ENCODE assay signal across 10 cellular contexts in genomic region chr10:101780187-101780817, GRCh38. TPM values are rescaled to one million over a fixed set of nuclear protein-coding genes. Genes with fewer than 3 reads are reported as not detected.
DNase-seq lines count a peak whose midpoint lies in the region; ATAC-seq and TF ChIP-seq lines count a peak whose summit lies in the region.
"Had no signal": no experiment of that assay in that cellular context is flagged by ENCODE, and none has a peak within 500 bp of the region (broad histone marks: within the 10 kb centered on the region; RNA-seq: fewer than 3 reads in every experiment).

No MANE protein-coding gene starts in this region.

- peaks cover 37% of the 10 kb centered on the region for H3K27me3 Mint-ChIP-seq in CD4-positive, CD25-positive, alpha-beta regulatory T cell
- peaks cover 55% of the 10 kb centered on the region for H3K27me3 Mint-ChIP-seq in neural crest cell (ENCODE audit: low read depth)

- peaks cover 6% of the 10 kb centered on the region for H3K36me3 ChIP-seq in CD4-positive, CD25-positive, alpha-beta regulatory T cell (ENCODE audit: control insufficient read depth, insufficient read depth, low read length)
- H3K36me3 ChIP-seq in ectodermal cell (ENCODE audit: control insufficient read depth, insufficient read depth, low read length), result no peaks in the 10 kb centered on the region

- H3K4me3 Mint-ChIP-seq in CD4-positive, CD25-positive, alpha-beta regulatory T cell, result peak overlapping the region; percentile 61 to 87 (median 72)
- peak overlapping the region; percentile 87 for H3K4me3 Mint-ChIP-seq in neural crest cell

- 38 to 40% methylated on average over 17 of the region's 17 CpGs for WGBS in ectodermal cell, 2 experiments

- H3K4me1 Mint-ChIP-seq in CD4-positive, CD25-positive, alpha-beta regulatory T cell, result peaks cover 17 to 73% (median 40%) of the 10 kb centered on the region in 4 donors
- H3K4me1 Mint-ChIP-seq in neural crest cell, result peaks cover 46% of the 10 kb centered on the region

- no peak overlapping the region for H3K27ac ChIP-seq in CD4-positive, CD25-positive, alpha-beta regulatory T cell (ENCODE audit: insufficient read depth, low read length, poor library complexity, severe bottlenecking)
- H3K27ac ChIP-seq in ectodermal cell (ENCODE audit: insufficient read depth, low read depth, low read length, poor library complexity, severe bottlenecking), result no peak overlapping the region

- no peaks in the 10 kb centered on the region for H3K36me3 Mint-ChIP-seq in CD4-positive, CD25-positive, alpha-beta regulatory T cell
- H3K36me3 Mint-ChIP-seq in neural crest cell (ENCODE audit: low read depth), result peaks cover 9% of the 10 kb centered on the region

- no peak for ATAC-seq in CD4-positive, CD25-positive, alpha-beta regulatory T cell (ENCODE audit: low read depth in 2 of 2)
- no peak for ATAC-seq in HG03432 (IDR thresholded peaks at IDR 0.05; ENCODE audit: unreplicated experiment)

- H3K9me3 ChIP-seq in CD4-positive, CD25-positive, alpha-beta regulatory T cell (ENCODE audit: control insufficient read depth in 2 of 2, low read length in 2 of 2), result no peaks in the 10 kb centered on the region
- no peaks in the 10 kb centered on the region for H3K9me3 ChIP-seq in ectodermal cell (ENCODE audit: control insufficient read depth, low read length)

- no peak for TF ChIP-seq CTCF in neural crest cell (conservative IDR thresholded peaks at IDR 0.05)

- H3K27me3 ChIP-seq in CD4-positive, CD25-positive, alpha-beta regulatory T cell (ENCODE audit: control insufficient read depth, insufficient read depth, low read length), result peaks cover 11% of the 10 kb centered on the region
- H3K27me3 ChIP-seq in ectodermal cell (ENCODE audit: control insufficient read depth, insufficient read depth, low read length, poor library complexity, severe bottlenecking), result peaks cover 51% of the 10 kb centered on the region

- DNase-seq in CD4-positive, CD25-positive, alpha-beta regulatory T cell, result no peak
- peak; percentile 20 for DNase-seq in HuH-7 (ENCODE audit: low spot score)
- DNase-seq in neural crest cell (ENCODE audit: low read depth, low spot score), result no peak
- DNase-seq in SHP77 treated with DMSO at 0.1 percent for 48 hours (lab: John Stamatoyannopoulos, UW), result no peak
- DNase-seq in AG08395 (ENCODE audit: low spot score), result no peak
- DNase-seq in midbrain (lab: John Stamatoyannopoulos, UW), result no peak

- H3K4me1 ChIP-seq in CD4-positive, CD25-positive, alpha-beta regulatory T cell (ENCODE audit: control insufficient read depth, insufficient read depth, low read length, poor library complexity, severe bottlenecking), result peaks cover 65% of the 10 kb centered on the region
- H3K4me1 ChIP-seq in ectodermal cell (ENCODE audit: control insufficient read depth, insufficient read depth, low read length), result peaks cover 37% of the 10 kb centered on the region

- H3K9me3 Mint-ChIP-seq in CD4-positive, CD25-positive, alpha-beta regulatory T cell, result no peaks in the 10 kb centered on the region
- no peaks in the 10 kb centered on the region for H3K9me3 Mint-ChIP-seq in neural crest cell

- peak overlapping the region; percentile 57 for H3K4me3 ChIP-seq in CD4-positive, CD25-positive, alpha-beta regulatory T cell (ENCODE audit: low read depth, low read length)
- H3K4me3 ChIP-seq in ectodermal cell (ENCODE audit: insufficient read depth, low read depth, low read length), result peak overlapping the region; percentile 3
- H3K4me3 ChIP-seq: lung had no signal

- no peak overlapping the region for H3K27ac Mint-ChIP-seq in CD4-positive, CD25-positive, alpha-beta regulatory T cell
- H3K27ac Mint-ChIP-seq in neural crest cell (ENCODE audit: unreplicated experiment), result no peak overlapping the region

RNA-seq across cellular contexts. Expression of gene NPM3, which starts 2.9 kb away (rescaled TPM):
- 7.3 TPM for total RNA-seq in CD4-positive, CD25-positive, alpha-beta regulatory T cell
- 1 to 10 TPM; 3.1 to 4.5 (median 3.1) TPM for polyA plus RNA-seq in CD4-positive, CD25-positive, alpha-beta regulatory T cell
- 71.5 TPM for polyA plus RNA-seq in ectodermal cell (2013, experiment 1 of 4)
- polyA plus RNA-seq in ectodermal cell (2013, experiment 2 of 4), result 65.6 TPM
- 66.9 TPM for polyA plus RNA-seq in ectodermal cell (2013, experiment 3 of 4)
- polyA plus RNA-seq in ectodermal cell (2013, experiment 4 of 4), result 78.8 TPM
- total RNA-seq in neural crest cell, result 63.2 and 64.8 TPM in 2 replicates

RNA-seq across cellular contexts. Expression of gene FGF8, which starts 4.4 kb away (rescaled TPM):
- not detected for total RNA-seq in CD4-positive, CD25-positive, alpha-beta regulatory T cell
- not detected for polyA plus RNA-seq in CD4-positive, CD25-positive, alpha-beta regulatory T cell
- polyA plus RNA-seq in ectodermal cell (2013, experiment 1 of 4), result 1.3 TPM
- polyA plus RNA-seq in ectodermal cell (2013, experiment 2 of 4), result 3.4 TPM
- polyA plus RNA-seq in ectodermal cell (2013, experiment 3 of 4), result 4.9 TPM
- polyA plus RNA-seq in ectodermal cell (2013, experiment 4 of 4), result 3.7 TPM
- total RNA-seq in neural crest cell, result 0.82 and 0.86 TPM in 2 replicates
- total RNA-seq: lung, temporal lobe had no signal

RNA-seq across cellular contexts. Expression of gene OGA, which starts 37.9 kb away (rescaled TPM):
- 442 TPM for total RNA-seq in CD4-positive, CD25-positive, alpha-beta regulatory T cell
- 10 to 100 TPM; 36.7 to 42.2 (median 41.3) TPM for polyA plus RNA-seq in CD4-positive, CD25-positive, alpha-beta regulatory T cell
- 153 TPM for polyA plus RNA-seq in ectodermal cell (2013, experiment 1 of 4)
- polyA plus RNA-seq in ectodermal cell (2013, experiment 2 of 4), result 178 TPM
- polyA plus RNA-seq in ectodermal cell (2013, experiment 3 of 4), result 120 TPM
- 142 TPM for polyA plus RNA-seq in ectodermal cell (2013, experiment 4 of 4)
- total RNA-seq in neural crest cell, result 101 and 102 TPM in 2 replicates
